Comparison of ENCODE assay signal across 1 cellular context in the genomic region with DNA sequence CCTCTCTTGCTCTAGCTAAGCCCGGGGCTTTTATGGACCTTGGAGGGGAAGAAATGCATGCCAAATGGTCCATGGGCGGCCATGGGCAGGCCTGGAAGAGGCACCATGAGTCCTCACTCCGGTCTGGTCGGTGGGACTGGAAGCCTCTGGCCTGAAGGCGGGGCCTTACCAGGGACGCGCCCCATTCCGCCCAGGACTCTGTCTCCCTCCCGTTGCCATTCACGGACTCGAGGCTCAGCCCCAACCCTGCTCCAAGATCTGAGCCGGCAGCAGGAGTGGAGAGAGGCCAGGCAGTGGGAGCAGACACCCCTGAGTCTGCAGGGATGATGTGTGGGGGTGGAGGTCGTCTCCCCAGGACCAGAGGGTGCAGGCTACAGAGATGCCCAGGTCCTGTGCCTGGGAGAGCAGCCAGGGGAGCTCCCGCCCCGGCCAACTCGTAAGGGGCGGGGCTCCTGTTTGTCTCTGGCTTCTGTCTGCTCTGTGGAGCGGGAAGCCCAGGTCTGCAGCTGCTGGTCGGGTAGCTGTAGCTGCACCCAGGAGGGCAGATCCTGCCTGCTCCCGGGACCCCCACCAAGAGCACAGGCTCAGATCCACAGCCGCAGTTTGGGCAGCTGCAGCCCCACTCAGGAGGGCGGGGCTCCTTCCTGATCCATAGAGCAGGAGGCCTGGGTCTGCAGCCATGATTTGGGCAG.
TF ChIP-seq lines count a peak whose summit lies in the region.

No MANE protein-coding gene starts in this region.

TF ChIP-seq in SK-N-SH, 30 proteins besides CTCF, POLR2A, EP300 and RAD21 (continued from another document):
- TF ChIP-seq, protein P1, sequence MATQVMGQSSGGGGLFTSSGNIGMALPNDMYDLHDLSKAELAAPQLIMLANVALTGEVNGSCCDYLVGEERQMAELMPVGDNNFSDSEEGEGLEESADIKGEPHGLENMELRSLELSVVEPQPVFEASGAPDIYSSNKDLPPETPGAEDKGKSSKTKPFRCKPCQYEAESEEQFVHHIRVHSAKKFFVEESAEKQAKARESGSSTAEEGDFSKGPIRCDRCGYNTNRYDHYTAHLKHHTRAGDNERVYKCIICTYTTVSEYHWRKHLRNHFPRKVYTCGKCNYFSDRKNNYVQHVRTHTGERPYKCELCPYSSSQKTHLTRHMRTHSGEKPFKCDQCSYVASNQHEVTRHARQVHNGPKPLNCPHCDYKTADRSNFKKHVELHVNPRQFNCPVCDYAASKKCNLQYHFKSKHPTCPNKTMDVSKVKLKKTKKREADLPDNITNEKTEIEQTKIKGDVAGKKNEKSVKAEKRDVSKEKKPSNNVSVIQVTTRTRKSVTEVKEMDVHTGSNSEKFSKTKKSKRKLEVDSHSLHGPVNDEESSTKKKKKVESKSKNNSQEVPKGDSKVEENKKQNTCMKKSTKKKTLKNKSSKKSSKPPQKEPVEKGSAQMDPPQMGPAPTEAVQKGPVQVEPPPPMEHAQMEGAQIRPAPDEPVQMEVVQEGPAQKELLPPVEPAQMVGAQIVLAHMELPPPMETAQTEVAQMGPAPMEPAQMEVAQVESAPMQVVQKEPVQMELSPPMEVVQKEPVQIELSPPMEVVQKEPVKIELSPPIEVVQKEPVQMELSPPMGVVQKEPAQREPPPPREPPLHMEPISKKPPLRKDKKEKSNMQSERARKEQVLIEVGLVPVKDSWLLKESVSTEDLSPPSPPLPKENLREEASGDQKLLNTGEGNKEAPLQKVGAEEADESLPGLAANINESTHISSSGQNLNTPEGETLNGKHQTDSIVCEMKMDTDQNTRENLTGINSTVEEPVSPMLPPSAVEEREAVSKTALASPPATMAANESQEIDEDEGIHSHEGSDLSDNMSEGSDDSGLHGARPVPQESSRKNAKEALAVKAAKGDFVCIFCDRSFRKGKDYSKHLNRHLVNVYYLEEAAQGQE (IDR thresholded peaks at IDR 0.05; ENCODE audit: low read depth, low read length) = no peak
- TF ChIP-seq FOXJ3 (CRISPR knock-in tag; IDR thresholded peaks at IDR 0.05) (no peak), FOXM1 (IDR thresholded peaks at IDR 0.05; ENCODE audit: low read depth) (no peak), RFX5 (IDR thresholded peaks at IDR 0.05; ENCODE audit: low read length) (no peak)
